In the genomic region with DNA sequence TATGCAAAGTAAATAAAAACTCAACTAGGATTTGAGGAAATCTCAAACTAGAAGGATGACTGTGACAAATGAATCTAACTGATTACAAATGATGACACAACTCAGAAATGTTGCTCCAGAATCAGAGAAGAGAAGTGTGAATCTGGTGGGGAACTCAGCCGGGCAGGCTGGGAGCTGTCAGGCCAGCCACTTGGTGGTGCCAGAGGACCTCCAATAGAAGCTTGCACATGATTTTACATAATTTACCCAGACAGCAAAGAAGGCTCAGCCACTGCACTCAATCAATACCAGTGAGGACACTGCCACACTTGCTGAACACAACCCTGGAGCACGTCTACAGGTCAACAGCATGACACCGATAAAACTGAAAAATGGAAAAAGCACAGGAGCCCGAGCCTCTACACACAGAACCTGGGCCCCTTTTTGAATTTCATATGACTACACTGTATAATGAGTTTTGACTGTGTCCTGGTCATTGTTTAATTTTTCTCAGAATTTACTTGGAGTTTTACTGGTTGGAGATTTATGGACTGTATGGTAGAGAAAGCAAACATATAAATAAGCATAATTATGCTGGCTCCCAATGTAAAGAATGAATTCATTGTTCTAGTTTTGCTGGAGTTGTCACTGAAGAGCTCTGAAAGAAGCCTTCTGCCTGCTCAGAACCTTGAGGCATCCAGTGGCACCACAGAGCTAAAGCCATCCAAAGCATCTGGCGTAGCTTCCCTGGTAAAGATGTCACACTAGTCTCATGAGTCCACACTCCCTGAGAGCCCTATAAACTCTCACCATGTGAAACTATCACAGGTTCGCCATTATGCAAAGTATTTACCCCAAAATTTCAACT, we compare ENCODE assay signal across 8 cellular contexts.
DNase-seq lines count a peak whose midpoint lies in the region; ATAC-seq and TF ChIP-seq lines count a peak whose summit lies in the region.

No MANE protein-coding gene starts in this region.

- in situ Hi-C loops in SK-MEL-5 (cut with HindIII; ENCODE audit: low pct_unique_long_range_greater_than_20kb, low sequenced_read_pairs), result no loop called here

- H4K20me1 ChIP-seq in DOHH2 (ENCODE audit: control insufficient read depth, insufficient read depth, low read depth, low read length), result no peaks in the 10 kb centered on the region
- H4K20me1 ChIP-seq in smooth muscle cell (ENCODE audit: low read depth), result no peaks in the 10 kb centered on the region

- no peak overlapping the region for H3K4me3 ChIP-seq in DOHH2 (ENCODE audit: low read length)
- H3K4me3 ChIP-seq in body of pancreas, result no peak overlapping the region
- no peak overlapping the region for H3K4me3 ChIP-seq in iPS DF 6.9 (ENCODE audit: low read length)
- no peak overlapping the region for H3K4me3 ChIP-seq in smooth muscle cell

- H3F3A ChIP-seq in DOHH2 (ENCODE audit: control insufficient read depth, insufficient read depth), result no peaks in the 10 kb centered on the region
- no peaks in the 10 kb centered on the region for H3F3A ChIP-seq in smooth muscle cell (ENCODE audit: low read depth)

- ATAC-seq in GM21825 (IDR thresholded peaks at IDR 0.05; ENCODE audit: unreplicated experiment) (peak; percentile 67), body of pancreas (peak; percentile 73), HG02763 (IDR thresholded peaks at IDR 0.05; ENCODE audit: unreplicated experiment) (no peak)

- H3K36me3 ChIP-seq in DOHH2 (ENCODE audit: control insufficient read depth, low read length) (no peaks in the 10 kb centered on the region), body of pancreas (replicated peaks in 1 of 2; ENCODE audit: insufficient read depth in 1 of 2, low read depth in 2 of 2) (no peaks in the 10 kb centered on the region), iPS DF 6.9 (ENCODE audit: control insufficient read depth, insufficient read depth, low read length) (no peaks in the 10 kb centered on the region), smooth muscle cell (ENCODE audit: low read depth) (no peaks in the 10 kb centered on the region)

- H3K9me3 ChIP-seq in DOHH2 (ENCODE audit: control insufficient read depth, insufficient read depth, low read length) (no peaks in the 10 kb centered on the region), body of pancreas (no peaks in the 10 kb centered on the region), iPS DF 6.9 (ENCODE audit: control insufficient read depth, insufficient read depth, low read length) (no peaks in the 10 kb centered on the region), smooth muscle cell (replicated peaks; ENCODE audit: low read depth) (no peaks in the 10 kb centered on the region)

- no peak overlapping the region for H3K4me2 ChIP-seq in DOHH2 (ENCODE audit: low read length)
- no peak overlapping the region for H3K4me2 ChIP-seq in smooth muscle cell

- H3K27me3 ChIP-seq in DOHH2 (ENCODE audit: control insufficient read depth, low read length), result no peaks in the 10 kb centered on the region
- no peaks in the 10 kb centered on the region for H3K27me3 ChIP-seq in body of pancreas
- no peaks in the 10 kb centered on the region for H3K27me3 ChIP-seq in iPS DF 6.9 (ENCODE audit: control insufficient read depth, insufficient read depth, low read length)
- H3K27me3 ChIP-seq in smooth muscle cell (ENCODE audit: low read depth), result no peaks in the 10 kb centered on the region

- TF ChIP-seq CTCF in DOHH2 (IDR thresholded peaks at IDR 0.05; ENCODE audit: low read depth, low read length, poor library complexity, severe bottlenecking) (peak; percentile 81), body of pancreas (IDR thresholded peaks at IDR 0.05) (peak; percentile 29 to 69 (median 62)), smooth muscle cell (IDR thresholded peaks at IDR 0.05; ENCODE audit: borderline replicate concordance, insufficient read depth, poor library complexity, severe bottlenecking) (peak; percentile 94)

- no peaks in the 10 kb centered on the region for H3K9me2 ChIP-seq in DOHH2 (replicated peaks; ENCODE audit: control insufficient read depth, low read length)

- peak overlapping the region; percentile 6 for H2AFZ ChIP-seq in smooth muscle cell (ENCODE audit: low read depth)

- H3K27ac ChIP-seq in DOHH2 (ENCODE audit: low read depth, low read length), result no peak overlapping the region
- H3K27ac ChIP-seq in body of pancreas, result no peak overlapping the region
- no peak overlapping the region for H3K27ac ChIP-seq in iPS DF 6.9 (ENCODE audit: low read length)
- H3K27ac ChIP-seq in smooth muscle cell (ENCODE audit: low read depth), result peak overlapping the region; percentile 5

- H3K4me1 ChIP-seq in DOHH2 (ENCODE audit: control insufficient read depth, low read length) (no peaks in the 10 kb centered on the region), body of pancreas (no peaks in the 10 kb centered on the region), iPS DF 6.9 (ENCODE audit: control insufficient read depth, insufficient read depth, low read length) (no peaks in the 10 kb centered on the region), smooth muscle cell (ENCODE audit: low read depth) (no peaks in the 10 kb centered on the region)

- intact Hi-C loops in body of pancreas (cut with DNase I), result no loop called here

- 40 to 43% methylated on average over 6 of the region's 6 CpGs for WGBS in body of pancreas, 2 donors
- WGBS in iPS DF 6.9 (ENCODE audit: insufficient coverage, insufficient read length), result no CpG with 5 or more reads among the region's 6 CpGs
- WGBS in smooth muscle cell (ENCODE audit: low lambda C conversion rate), result 59% methylated on average over 6 of the region's 6 CpGs

- H3K9ac ChIP-seq in smooth muscle cell (ENCODE audit: low read depth), result no peak overlapping the region

- no peak for TF ChIP-seq POLR2A in body of pancreas (IDR thresholded peaks at IDR 0.05)

- H3K79me2 ChIP-seq in DOHH2 (ENCODE audit: control insufficient read depth, low read length) (no peaks in the 10 kb centered on the region), smooth muscle cell (ENCODE audit: low read depth) (no peaks in the 10 kb centered on the region)

- DNase-seq in M059J (ENCODE audit: low read depth), result peak; percentile 77
- peak; percentile 85 for DNase-seq in SK-MEL-5 (ENCODE audit: low read depth, low spot score)
- DNase-seq in body of pancreas, result peak; percentile 54 to 67 (median 60)
- peak; percentile 31 for DNase-seq in iPS DF 6.9 (ENCODE audit: low read depth, low spot score)
- DNase-seq in smooth muscle cell (lab: John Stamatoyannopoulos, UW; ENCODE audit: unreplicated experiment), result peak; percentile 12

Comparison
In these comparisons a context has a peak if more than half of its experiments do, and no peak if none do; other contexts are left out.
1. DNase-seq: peak in every context shown above with its lines; median percentile 85 in SK-MEL-5; 77 in M059J; 60 in body of pancreas; 31 in iPS DF 6.9; 12 in smooth muscle cell.